ENCODE assay signal across 3 cellular contexts in genomic region chr21:35672313-35672712, GRCh38.
"Had no signal": no experiment of that assay in that cellular context is flagged by ENCODE, and none has a peak within 500 bp of the region (broad histone marks: within the 10 kb centered on the region; RNA-seq: fewer than 3 reads in every experiment).

No MANE protein-coding gene starts in this region.

- H3K4me3 ChIP-seq: GM12878 had no signal

- DNase-seq: GDM1, GF-D8 had no signal
